ENCODE assay signal across 8 cellular contexts in genomic region chr12:124916370-124917134, GRCh38. TPM values are rescaled to one million over a fixed set of nuclear protein-coding genes. Genes with fewer than 3 reads are reported as not detected.
DNase-seq lines count a peak whose midpoint lies in the region; ATAC-seq and TF ChIP-seq lines count a peak whose summit lies in the region.

No MANE protein-coding gene starts in this region.

- H3K27me3 Mint-ChIP-seq in Calu3 (ENCODE audit: unreplicated experiment) = peaks cover 18% of the 10 kb centered on the region

- BruUV-seq in Calu3 (replicated peaks; lab: Mats Ljungman, UMichigan) (no TSS peak), OCI-LY7 (replicated peaks; lab: Mats Ljungman, UMichigan) (no TSS peak)

- peak overlapping the region; percentile 86 for H3K4me3 ChIP-seq in OCI-LY7 (ENCODE audit: low read depth, low read length, poor library complexity, severe bottlenecking)

- peak; percentile 82 for DNase-seq in Calu3
- peak; percentile 68 for DNase-seq in OCI-LY7 (ENCODE audit: low spot score)
- DNase-seq in caudate nucleus (lab: John Stamatoyannopoulos, UW) = no peak
- DNase-seq in left lobe of liver (ENCODE audit: low spot score) = peak; percentile 83
- peak; percentile 55 for DNase-seq in stimulated activated naive CD8-positive, alpha-beta T cell treated with anti-CD3 and anti-CD28 coated beads, Interleukin-15, Interleukin-2, amounts not matched to agents 100 U/mL and 50 U/mL, for 24 hours
- no peak for DNase-seq in HEK293T (ENCODE audit: extremely low spot score)
- no peak for DNase-seq in GOT3 (lab: John Stamatoyannopoulos, UW)
- DNase-seq in NCI-H1048 (lab: John Stamatoyannopoulos, UW) = no peak

- H3K4me2 ChIP-seq in OCI-LY7 (ENCODE audit: low read length) = peak overlapping the region; percentile 88

- H3K27ac Mint-ChIP-seq in Calu3 (ENCODE audit: unreplicated experiment) = peak overlapping the region; percentile 100

- peaks cover 71% of the 10 kb centered on the region for H3K4me1 Mint-ChIP-seq in Calu3 (ENCODE audit: low read depth, unreplicated experiment)

- peak; percentile 30 for ATAC-seq in left lobe of liver
- no peak for ATAC-seq in stimulated activated naive CD8-positive, alpha-beta T cell treated with anti-CD3 and anti-CD28 coated beads, Interleukin-15, Interleukin-2, amounts not matched to agents 100 U/mL and 50 U/mL, for 24 hours

- CTCF ChIA-PET in Calu3 (lab: Charles Lee) = interaction anchor here (1.8 to 5.9 kb wide), 3 partner anchors 10 to 23 kb away, joined by 8 to 62 read pairs (median 39); no protein-coding TSS in a partner anchor
- CTCF ChIA-PET in OCI-LY7 (lab: Charles Lee; ENCODE audit: unreplicated experiment) = interaction anchor here (0.6 to 1.4 kb wide), 2 partner anchors 24 to 29 kb away, joined by 3 to 4 read pairs; no protein-coding TSS in a partner anchor
- CTCF ChIA-PET in HEK293T (lab: Yijun Ruan, JAX) = interaction anchor here (1.0 kb wide), 1 partner anchor 11 kb away, joined by 3 read pairs; no protein-coding TSS in a partner anchor

- peak overlapping the region; percentile 43; the same call in 1 of the 2 replicates for H2AFZ ChIP-seq in OCI-LY7 (ENCODE audit: low read length)

- POLR2A ChIA-PET in OCI-LY7 (lab: Charles Lee) = interaction anchor here (0.6 to 12.4 kb wide), 6 partner anchors 11 to 46 kb away, joined by 3 to 167 read pairs (median 20); no protein-coding TSS in a partner anchor
- POLR2A ChIA-PET in HEK293T (lab: Yijun Ruan, JAX) = interaction anchor here (0.9 to 5.6 kb wide), 5 partner anchors 10 to 78 kb away, joined by 4 to 59 read pairs (median 6); no protein-coding TSS in a partner anchor

- H4K20me1 ChIP-seq in OCI-LY7 (ENCODE audit: insufficient read depth, low read length) = peaks cover 8% of the 10 kb centered on the region; the same call in 1 of the 2 replicates

- no peaks in the 10 kb centered on the region for H3K9me3 Mint-ChIP-seq in Calu3 (ENCODE audit: low read depth, unreplicated experiment)

- TF ChIP-seq CTCF in Calu3 (IDR thresholded peaks at IDR 0.05; ENCODE audit: unreplicated experiment) (no peak), OCI-LY7 (conservative IDR thresholded peaks at IDR 0.05; ENCODE audit: low read length) (no peak)

- peaks cover 44% of the 10 kb centered on the region for H3K79me2 ChIP-seq in OCI-LY7 (ENCODE audit: insufficient read depth, low read depth, low read length)

- peak overlapping the region; percentile 96 for H3K27ac ChIP-seq in OCI-LY7 (ENCODE audit: low read depth, low read length, poor library complexity, severe bottlenecking)
- H3K27ac ChIP-seq in caudate nucleus (ENCODE audit: low read depth, low read length) = peak overlapping the region; percentile 100

- H3K9me3 ChIP-seq in OCI-LY7 (ENCODE audit: low read length) = no peaks in the 10 kb centered on the region

- peak overlapping the region; percentile 98 for H3K4me3 Mint-ChIP-seq in Calu3 (ENCODE audit: low read depth, unreplicated experiment)

- H3K9me2 ChIP-seq in OCI-LY7 (ENCODE audit: insufficient read depth, low read length) = no peaks in the 10 kb centered on the region

- intact Hi-C loops in Calu3 (cut with micrococcal nuclease; ENCODE audit: unreplicated experiment) (loop anchor here (1.0 kb wide), 1 partner anchor 11 kb away; no protein-coding TSS in a partner anchor), OCI-LY7 (cut with micrococcal nuclease; ENCODE audit: unreplicated experiment) (loop anchor here (1.0 to 5.0 kb wide), 3 partner anchors 23 to 309 kb away; no protein-coding TSS in a partner anchor)

- peaks cover 23% of the 10 kb centered on the region for H3K36me3 ChIP-seq in OCI-LY7 (ENCODE audit: insufficient read depth, low read length)

- H3K36me3 Mint-ChIP-seq in Calu3 (ENCODE audit: insufficient read depth, unreplicated experiment) = peaks cover 96% of the 10 kb centered on the region

- peaks cover 68% of the 10 kb centered on the region for H3K4me1 ChIP-seq in OCI-LY7 (ENCODE audit: insufficient read depth, low read length, poor library complexity, severe bottlenecking)

TF ChIP-seq in HEK293T, 16 proteins besides CTCF, POLR2A, EP300 and RAD21:
- TF ChIP-seq BHLHE40 (IDR thresholded peaks at IDR 0.05; ENCODE audit: borderline replicate concordance) = no peak
- TF ChIP-seq SUZ12 (IDR thresholded peaks at IDR 0.05) = no peak
- TF ChIP-seq ZNF384 (IDR thresholded peaks at IDR 0.05) = no peak
- TF ChIP-seq TARDBP (IDR thresholded peaks at IDR 0.05) = no peak
- no peak for TF ChIP-seq NFRKB (IDR thresholded peaks at IDR 0.05)
- TF ChIP-seq FOXA1 (IDR thresholded peaks at IDR 0.05) = no peak
- no peak for TF ChIP-seq FOXK2 (IDR thresholded peaks at IDR 0.05)
- TF ChIP-seq PKNOX1 (IDR thresholded peaks at IDR 0.05) = no peak
- TF ChIP-seq ARNT (IDR thresholded peaks at IDR 0.05) = no peak

RNA-seq across cellular contexts. Expression of gene UBC, which starts 2.1 kb away (rescaled TPM):
- total RNA-seq in Calu3 (2022) (1,247 and 1,434 TPM in 2 replicates), OCI-LY7 (2022) (616 and 682 TPM in 2 replicates), left lobe of liver (436 TPM)
- 425 and 431 TPM in 2 replicates for total RNA-seq in OCI-LY7 (2014; rRNA removed; shearing (Covaris generic))

RNA-seq across cellular contexts. Expression of gene SCARB1, which starts 52.9 kb away (rescaled TPM):
- total RNA-seq in Calu3 (2022) (51.6 and 57.5 TPM in 2 replicates), OCI-LY7 (2022) (99.0 and 112 TPM in 2 replicates), left lobe of liver (170 TPM)
- 24.4 and 42.9 TPM in 2 replicates for total RNA-seq in OCI-LY7 (2014; rRNA removed; shearing (Covaris generic))

Comparison
In these comparisons a context has a peak if more than half of its experiments do, and no peak if none do; other contexts are left out.
1. DNase-seq: peak in Calu3 (single experiment), OCI-LY7 (single experiment), left lobe of liver (single experiment) and stimulated activated naive CD8-positive, alpha-beta T cell treated with anti-CD3 and anti-CD28 coated beads, Interleukin-15, Interleukin-2, amounts not matched to agents 100 U/mL and 50 U/mL, for 24 hours (single experiment); none in caudate nucleus (0 of 61), HEK293T (single experiment), GOT3 (single experiment) and NCI-H1048 (single experiment).